In genomic region chr13:27362064-27362751, GRCh38 we compare ENCODE assay signal across 8 cellular contexts.
DNase-seq lines count a peak whose midpoint lies in the region; ATAC-seq and TF ChIP-seq lines count a peak whose summit lies in the region.

No MANE protein-coding gene starts in this region.

- ATAC-seq in GM18858 (IDR thresholded peaks at IDR 0.05; ENCODE audit: unreplicated experiment) = peak; percentile 66
- peak; percentile 88 for ATAC-seq in HG03342 (IDR thresholded peaks at IDR 0.05; ENCODE audit: unreplicated experiment)
- peak; percentile 97 for ATAC-seq in activated CD8-positive, alpha-beta T cell treated with anti-CD3 and anti-CD28 coated beads, Interleukin-2, amount 10 ng/mL, durations not matched to agents 7 days and 5 days
- peak; percentile 89 for ATAC-seq in memory B cell (ENCODE audit: low read depth)

- H3K36me3 Mint-ChIP-seq in activated CD8-positive, alpha-beta T cell treated with anti-CD3 and anti-CD28 coated beads, Interleukin-2, amount 10 ng/mL, durations not matched to agents 7 days and 5 days (ENCODE audit: low read depth) = no peaks in the 10 kb centered on the region
- H3K36me3 Mint-ChIP-seq in memory B cell = no peaks in the 10 kb centered on the region

- peak; percentile 98 for TF ChIP-seq CTCF in AG09319 (IDR thresholded peaks at IDR 0.05; ENCODE audit: low read depth, low read length)

- H3K27ac ChIP-seq in effector memory CD4-positive, alpha-beta T cell (ENCODE audit: insufficient read depth, low read length, poor library complexity, severe bottlenecking) = no peak overlapping the region

- H3K4me1 Mint-ChIP-seq in activated CD8-positive, alpha-beta T cell treated with anti-CD3 and anti-CD28 coated beads, Interleukin-2, amount 10 ng/mL, durations not matched to agents 7 days and 5 days (ENCODE audit: low read depth) = peaks cover 5% of the 10 kb centered on the region
- peaks cover 9% of the 10 kb centered on the region for H3K4me1 Mint-ChIP-seq in memory B cell

- peak overlapping the region; percentile 68 for H3K4me3 Mint-ChIP-seq in activated CD8-positive, alpha-beta T cell treated with anti-CD3 and anti-CD28 coated beads, Interleukin-2, amount 10 ng/mL, durations not matched to agents 7 days and 5 days
- peak overlapping the region; percentile 60 for H3K4me3 Mint-ChIP-seq in memory B cell

- H3K4me3 ChIP-seq in effector memory CD4-positive, alpha-beta T cell (ENCODE audit: insufficient read depth, low read depth, low read length, poor library complexity, severe bottlenecking) = peak overlapping the region; percentile 45

- H3K36me3 ChIP-seq in effector memory CD4-positive, alpha-beta T cell (ENCODE audit: control insufficient read depth, insufficient read depth, low read length) = no peaks in the 10 kb centered on the region

- peaks cover 8% of the 10 kb centered on the region for H3K4me1 ChIP-seq in effector memory CD4-positive, alpha-beta T cell (ENCODE audit: control insufficient read depth, insufficient read depth, low read length, poor library complexity, severe bottlenecking)

- H3K27ac Mint-ChIP-seq in activated CD8-positive, alpha-beta T cell treated with anti-CD3 and anti-CD28 coated beads, Interleukin-2, amount 10 ng/mL, durations not matched to agents 7 days and 5 days = no peak overlapping the region
- H3K27ac Mint-ChIP-seq in memory B cell = no peak overlapping the region

- H3K27me3 ChIP-seq in effector memory CD4-positive, alpha-beta T cell (replicated peaks; ENCODE audit: control insufficient read depth, insufficient read depth, low read length, poor library complexity, severe bottlenecking) = peaks cover 10% of the 10 kb centered on the region

- DNase-seq in AG09319 (ENCODE audit: extremely low read depth, low read depth) (peak; percentile 41), NCI-H748 treated with DMSO at 0.1 percent for 48 hours (lab: John Stamatoyannopoulos, UW) (peak; percentile 98), memory B cell (ENCODE audit: low spot score in 2 of 2) (peak; percentile 76 to 79)
- DNase-seq in activated CD8-positive, alpha-beta T cell treated with anti-CD3 and anti-CD28 coated beads, Interleukin-2, amount 10 ng/mL, durations not matched to agents 7 days and 5 days = peak; percentile 87
- peak; percentile 48 to 65 (median 51) for DNase-seq in effector memory CD4-positive, alpha-beta T cell
- DNase-seq in stimulated activated CD4-positive, alpha-beta T cell treated with anti-CD3 and anti-CD28 coated beads, TNF-alpha, amount 100 ng/mL, for 48 hours (ENCODE audit: low read depth in 3 of 3) = peak; percentile 61 to 71 (median 62)

- H3K9me3 Mint-ChIP-seq in activated CD8-positive, alpha-beta T cell treated with anti-CD3 and anti-CD28 coated beads, Interleukin-2, amount 10 ng/mL, durations not matched to agents 7 days and 5 days (ENCODE audit: insufficient read depth) = no peaks in the 10 kb centered on the region
- no peaks in the 10 kb centered on the region for H3K9me3 Mint-ChIP-seq in memory B cell

- H3K27me3 Mint-ChIP-seq in activated CD8-positive, alpha-beta T cell treated with anti-CD3 and anti-CD28 coated beads, Interleukin-2, amount 10 ng/mL, durations not matched to agents 7 days and 5 days (ENCODE audit: low read depth) = peaks cover 21% of the 10 kb centered on the region
- peaks cover 11% of the 10 kb centered on the region for H3K27me3 Mint-ChIP-seq in memory B cell

- CTCF ChIA-PET in activated CD8-positive, alpha-beta T cell treated with anti-CD3 and anti-CD28 coated beads, Interleukin-2, amount 10 ng/mL, durations not matched to agents 7 days and 5 days (lab: Charles Lee) = interaction anchor here (0.5 to 6.6 kb wide), 61 partner anchors 10 to 622 kb away, joined by 3 to 164 read pairs (median 4); partner anchors contain the start of gene LNX2

- no peaks in the 10 kb centered on the region for H3K9me3 ChIP-seq in effector memory CD4-positive, alpha-beta T cell (ENCODE audit: control insufficient read depth, low read length)

- POLR2A ChIA-PET in activated CD8-positive, alpha-beta T cell treated with anti-CD3 and anti-CD28 coated beads, Interleukin-2, amount 10 ng/mL, durations not matched to agents 7 days and 5 days (lab: Charles Lee) = interaction anchor here (0.7 to 1.3 kb wide), 3 partner anchors 20 to 466 kb away, joined by 3 read pairs; no protein-coding TSS in a partner anchor

Comparison
In these comparisons a context has a peak if more than half of its experiments do, and no peak if none do; other contexts are left out.
1. DNase-seq: peak in every context shown above with its lines; median percentile 98 in NCI-H748 treated with DMSO at 0.1 percent for 48 hours; 87 in activated CD8-positive, alpha-beta T cell treated with anti-CD3 and anti-CD28 coated beads, Interleukin-2, amount 10 ng/mL, durations not matched to agents 7 days and 5 days; 78 in memory B cell; 62 in stimulated activated CD4-positive, alpha-beta T cell treated with anti-CD3 and anti-CD28 coated beads, TNF-alpha, amount 100 ng/mL, for 48 hours; 51 in effector memory CD4-positive, alpha-beta T cell; 41 in AG09319.